In the genomic region with DNA sequence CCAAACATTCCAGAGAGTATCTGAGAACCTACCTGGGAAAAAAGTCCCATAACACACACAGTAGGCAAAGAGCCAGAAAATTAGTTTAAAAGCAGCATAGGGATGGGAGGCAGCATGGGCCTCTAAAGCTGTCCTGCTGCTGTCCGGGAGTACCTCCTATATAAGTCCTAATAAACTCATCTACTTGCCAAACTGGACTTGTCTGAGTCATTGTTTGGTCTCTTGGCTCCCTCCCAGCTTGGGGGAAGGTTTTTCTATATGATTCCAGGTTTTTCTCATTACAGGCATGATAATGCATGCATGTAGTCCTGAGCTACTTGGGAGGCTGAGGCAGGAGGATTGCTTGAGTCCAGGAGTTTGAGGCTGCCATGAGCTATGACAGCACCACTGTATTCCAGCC, we compare ENCODE assay signal across 11 cellular contexts. TPM values are rescaled to one million over a fixed set of nuclear protein-coding genes. Genes with fewer than 3 reads are reported as not detected.
DNase-seq lines count a peak whose midpoint lies in the region; TF ChIP-seq lines count a peak whose summit lies in the region.
"Had no signal": no experiment of that assay in that cellular context is flagged by ENCODE, and none has a peak within 500 bp of the region (broad histone marks: within the 10 kb centered on the region; RNA-seq: fewer than 3 reads in every experiment).

No MANE protein-coding gene starts in this region.

- H3K4me3 Mint-ChIP-seq in CD14-positive monocyte: no peak overlapping the region

- H3K4me1 Mint-ChIP-seq in CD14-positive monocyte: peaks cover 36% of the 10 kb centered on the region

- TF ChIP-seq CTCF in colonic mucosa (IDR thresholded peaks at IDR 0.05) (no peak), prostate gland (IDR thresholded peaks at IDR 0.05) (no peak), CD14-positive monocyte (IDR thresholded peaks at IDR 0.05) (no peak)

- DNase-seq in Daoy (ENCODE audit: low read depth): peak; percentile 86
- peak; percentile 77 for DNase-seq in NCI-H446 treated with DMSO at 0.1 percent for 48 hours (lab: John Stamatoyannopoulos, UW)
- peak; percentile 63 for DNase-seq in colonic mucosa
- DNase-seq in prostate gland (ENCODE audit: low spot score): peak; percentile 41
- no peak for DNase-seq in mesenteric fat pad (ENCODE audit: low spot score)
- no peak for DNase-seq in NCI-H1694 treated with DMSO at 0.1 percent for 48 hours (lab: John Stamatoyannopoulos, UW)
- DNase-seq in cerebellar nuclear complex (lab: John Stamatoyannopoulos, UW): no peak
- no peak for DNase-seq in CD14-positive monocyte (ENCODE audit: low spot score)
- DNase-seq: anterior cingulate cortex, NCI-H146, spleen had no signal

- H3K36me3 ChIP-seq in colonic mucosa (no peaks in the 10 kb centered on the region), prostate gland (no peaks in the 10 kb centered on the region)

- H3K27ac Mint-ChIP-seq in CD14-positive monocyte: peak overlapping the region in 1 of 7 donors; percentile 69

- H3K27me3 Mint-ChIP-seq in CD14-positive monocyte (ENCODE audit: low read depth in 3 of 3): peaks cover 0 to 2% (median 1%) of the 10 kb centered on the region in 3 donors

- H3K4me1 ChIP-seq in colonic mucosa: no peaks in the 10 kb centered on the region
- peaks cover 6% of the 10 kb centered on the region for H3K4me1 ChIP-seq in prostate gland (replicated peaks)
- H3K4me1 ChIP-seq: spleen had no signal

- no peak overlapping the region for H3K27ac ChIP-seq in colonic mucosa
- H3K27ac ChIP-seq in prostate gland: peak overlapping the region in 1 of 2 donors; percentile 43
- H3K27ac ChIP-seq: spleen had no signal

- H3K9me3 ChIP-seq in colonic mucosa (no peaks in the 10 kb centered on the region), prostate gland (no peaks in the 10 kb centered on the region)
- H3K9me3 ChIP-seq: spleen had no signal

- intact Hi-C loops in colonic mucosa (cut with DNase I) (no loop called here), prostate gland (cut with DNase I) (no loop called here), CD14-positive monocyte (cut with micrococcal nuclease) (no loop called here)

- H3K27me3 ChIP-seq in colonic mucosa: no peaks in the 10 kb centered on the region
- no peaks in the 10 kb centered on the region for H3K27me3 ChIP-seq in prostate gland (replicated peaks; ENCODE audit: insufficient read depth)
- H3K27me3 ChIP-seq: spleen had no signal

- peaks cover 0 to 4% (median 1%) of the 10 kb centered on the region in 7 donors for H3K9me3 Mint-ChIP-seq in CD14-positive monocyte

- H3K4me3 ChIP-seq in colonic mucosa (no peak overlapping the region), prostate gland (no peak overlapping the region)
- H3K4me3 ChIP-seq: spleen had no signal

- WGBS in prostate gland: 27% methylated on average over 1 of the region's 1 CpG

- H3K36me3 Mint-ChIP-seq in CD14-positive monocyte: peaks cover 0 to 3% of the 10 kb centered on the region in 2 donors

- no peak for TF ChIP-seq POLR2A in prostate gland (IDR thresholded peaks at IDR 0.05)

- H3K9ac ChIP-seq in colonic mucosa (ENCODE audit: low read depth in 2 of 2, low read length in 2 of 2): no peak overlapping the region

RNA-seq across cellular contexts. Expression of a gene that starts 17.5 kb away (rescaled TPM):
- total RNA-seq in Daoy (2014; rRNA removed; shearing (Covaris generic)): 23.1 and 26.7 TPM in 2 replicates
- total RNA-seq in colonic mucosa: 10 to 100 TPM; 60.3 to 61.2 TPM
- total RNA-seq in prostate gland: 10 to 100 TPM; 36.5 to 65.6 TPM
- total RNA-seq in mesenteric fat pad: 39.0 TPM
- 10 to 100 TPM; 15.1 to 17.1 TPM for polyA plus RNA-seq in CD14-positive monocyte

Comparison
In these comparisons a context has a peak if more than half of its experiments do, and no peak if none do; other contexts are left out.
1. DNase-seq: peak in Daoy (single experiment), NCI-H446 treated with DMSO at 0.1 percent for 48 hours (single experiment), colonic mucosa (single experiment) and prostate gland (single experiment); none in mesenteric fat pad (single experiment), NCI-H1694 treated with DMSO at 0.1 percent for 48 hours (single experiment), cerebellar nuclear complex (0 of 2) and CD14-positive monocyte (single experiment).